8 cellular contexts compared by ENCODE assay signal in the genomic region with DNA sequence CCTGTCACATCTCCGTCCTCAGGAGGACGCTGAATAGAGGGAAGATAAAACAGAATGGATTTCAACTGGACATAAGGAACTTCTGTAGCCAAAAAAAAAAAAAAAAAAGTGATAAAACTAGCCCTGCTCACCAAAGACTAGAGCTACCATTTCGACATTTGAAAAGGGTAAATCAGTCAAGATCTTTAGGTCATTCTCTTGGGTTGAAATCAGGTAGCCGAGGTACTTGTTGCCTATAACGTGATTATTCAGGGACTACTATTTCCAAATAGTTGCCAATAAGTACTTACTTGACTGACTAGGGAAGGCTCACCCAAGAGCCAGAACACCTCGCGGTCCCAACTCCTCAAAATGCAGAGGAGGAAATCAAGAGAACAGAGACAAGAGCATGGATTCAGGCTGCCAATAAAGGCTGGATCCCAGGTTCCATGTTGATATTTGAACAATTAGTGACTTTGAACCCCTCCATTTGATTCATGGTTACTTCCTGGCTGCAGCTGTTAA. TPM values are rescaled to one million over a fixed set of nuclear protein-coding genes. Genes with fewer than 3 reads are reported as not detected.
DNase-seq lines count a peak whose midpoint lies in the region; ATAC-seq, FAIRE-seq and TF ChIP-seq lines count a peak whose summit lies in the region.

No MANE protein-coding gene starts in this region.

- H3K9me3 ChIP-seq in left ventricle myocardium inferior (replicated peaks), result no peaks in the 10 kb centered on the region
- H3K9me3 ChIP-seq in K562 (replicated peaks; ENCODE audit: control insufficient read depth, insufficient read depth, low read depth, low read length), result peaks cover 5% of the 10 kb centered on the region
- no peaks in the 10 kb centered on the region for H3K9me3 ChIP-seq in mesenchymal stem cell (ENCODE audit: control insufficient read depth, low read length)

- H2AK5ac ChIP-seq in mesenchymal stem cell (ENCODE audit: low read length, severe bottlenecking), result no peak overlapping the region

- H2BK15ac ChIP-seq in mesenchymal stem cell (ENCODE audit: low read depth, poor library complexity, severe bottlenecking), result no peak overlapping the region

- DNase-seq in left ventricle myocardium inferior, result no peak
- DNase-seq in cardiac septum (ENCODE audit: low spot score), result no peak
- no peak for DNase-seq in K562 (ENCODE audit: extremely low read depth in 1 of 4, low spot score in 3 of 4)
- no peak for DNase-seq in mesenchymal stem cell
- DNase-seq in DMS53 treated with DMSO at 0.1 percent for 48 hours (lab: John Stamatoyannopoulos, UW; ENCODE audit: unreplicated experiment), result no peak
- DNase-seq in NCI-H187 treated with DMSO at 0.1 percent for 48 hours (lab: John Stamatoyannopoulos, UW), result no peak

- H3K27me3 ChIP-seq in left ventricle myocardium inferior (ENCODE audit: low read depth), result no peaks in the 10 kb centered on the region
- no peaks in the 10 kb centered on the region; a peak in 1 of 5 replicates for H3K27me3 ChIP-seq in K562 (ENCODE audit: control insufficient read depth in 2 of 2, insufficient read depth in 2 of 2, low read length in 2 of 2)
- H3K27me3 ChIP-seq in mesenchymal stem cell (ENCODE audit: control insufficient read depth in 1 of 2, insufficient read depth in 1 of 2, low read length in 2 of 2), result no peaks in the 10 kb centered on the region

- H2AFZ ChIP-seq in K562 (ENCODE audit: low read depth, low read length) (no peak overlapping the region), mesenchymal stem cell (ENCODE audit: low read depth, low read length) (no peak overlapping the region)

- no peaks in the 10 kb centered on the region for H3K36me3 ChIP-seq in left ventricle myocardium inferior
- H3K36me3 ChIP-seq in K562 (ENCODE audit: control insufficient read depth, insufficient read depth, low read length), result peaks cover 33% of the 10 kb centered on the region
- H3K36me3 ChIP-seq in mesenchymal stem cell (ENCODE audit: control insufficient read depth in 1 of 2, insufficient read depth in 2 of 2, low read depth in 1 of 2, low read length in 2 of 2), result peaks cover 0 to 3% of the 10 kb centered on the region in 2 experiments

- H3K23ac ChIP-seq in mesenchymal stem cell (ENCODE audit: low read length in 2 of 2), result no peak overlapping the region

- peak overlapping the region; percentile 99 for H3K27ac ChIP-seq in left ventricle myocardium inferior (replicated peaks)
- peak overlapping the region; percentile 8; the same call in 2 of the 3 replicates for H3K27ac ChIP-seq in K562 (ENCODE audit: extremely low read depth, low read depth, low read length)
- no peak overlapping the region for H3K27ac ChIP-seq in mesenchymal stem cell (ENCODE audit: low read length, poor library complexity, severe bottlenecking)

- TF ChIP-seq POLR2A in K562 (conservative IDR thresholded peaks at IDR 0.05), result no peak

- peaks cover 67% of the 10 kb centered on the region for H3K79me2 ChIP-seq in K562 (ENCODE audit: control insufficient read depth, insufficient read depth, low read length)

- H3K14ac ChIP-seq in mesenchymal stem cell (ENCODE audit: low read length in 2 of 2), result no peak overlapping the region

- POLR2A ChIA-PET in K562 (lab: Yijun Ruan, JAX), result interaction anchor here (0.6 to 5.5 kb wide), 12 partner anchors 10 to 558 kb away, joined by 3 to 71 read pairs (median 4); no protein-coding TSS in a partner anchor

- peaks cover 58% of the 10 kb centered on the region for H4K20me1 ChIP-seq in K562 (replicated peaks; ENCODE audit: control insufficient read depth, insufficient read depth, low read length)

- H3K4me3 ChIP-seq in left ventricle myocardium inferior, result peak overlapping the region; percentile 77
- peak overlapping the region; percentile 69 for H3K4me3 ChIP-seq in K562
- peak overlapping the region; percentile 89 to 95 for H3K4me3 ChIP-seq in mesenchymal stem cell (ENCODE audit: insufficient read depth in 1 of 2, low read depth in 1 of 2, low read length in 2 of 2)

- ATAC-seq in K562 (no peak), HG03039 (IDR thresholded peaks at IDR 0.05; ENCODE audit: unreplicated experiment) (no peak), HG03108 (IDR thresholded peaks at IDR 0.05; ENCODE audit: unreplicated experiment) (no peak)

- CTCF ChIA-PET in K562 (lab: Yijun Ruan, JAX; ENCODE audit: low intra/inter-chr PET ratio), result interaction anchor here (0.6 kb wide), 2 partner anchors 205 to 1152 kb away, joined by 3 read pairs; no protein-coding TSS in a partner anchor

- intact Hi-C loops in left ventricle myocardium inferior (cut with micrococcal nuclease), result no loop called here
- intact Hi-C loops in cardiac septum (cut with DNase I), result loop anchor here (2.0 to 5.0 kb wide), 3 partner anchors 55 to 240 kb away; no protein-coding TSS in a partner anchor
- intact Hi-C loops in K562 (cut with micrococcal nuclease), result loop anchor here (5.0 kb wide), 1 partner anchor 115 kb away; no protein-coding TSS in a partner anchor

- no TSS peak for BruUV-seq in K562 (replicated peaks; lab: Mats Ljungman, UMichigan)

- H3K4me2 ChIP-seq in K562 (ENCODE audit: insufficient read depth, low read length) (peak overlapping the region; percentile 97), mesenchymal stem cell (ENCODE audit: low read length, poor library complexity, severe bottlenecking) (peak overlapping the region; percentile 47)

- no peak overlapping the region for H2BK12ac ChIP-seq in mesenchymal stem cell (ENCODE audit: low read length in 2 of 2)

- no peak for TF ChIP-seq EP300 in K562 (IDR thresholded peaks at IDR 0.05; ENCODE audit: low read length)

- TF ChIP-seq RAD21 in K562 (CRISPR knock-in tag; conservative IDR thresholded peaks at IDR 0.05 in 1 of 2, IDR thresholded peaks at IDR 0.05 in 1 of 2), result no peak

- no peak for TF ChIP-seq CTCF in left ventricle myocardium inferior (IDR thresholded peaks at IDR 0.05; ENCODE audit: borderline replicate concordance)
- TF ChIP-seq CTCF in K562 (IDR thresholded peaks at IDR 0.05 in 2 of 3, conservative IDR thresholded peaks at IDR 0.05 in 1 of 3; ENCODE audit: insufficient read depth in 2 of 3, low read depth in 1 of 3, low read length in 3 of 3), result no peak

- H3K79me1 ChIP-seq in mesenchymal stem cell (replicated peaks; ENCODE audit: low read length, poor library complexity, severe bottlenecking), result no peaks in the 10 kb centered on the region

- H4K8ac ChIP-seq in mesenchymal stem cell (ENCODE audit: low read length), result no peak overlapping the region

- H3K18ac ChIP-seq in mesenchymal stem cell (ENCODE audit: low read depth in 1 of 2, low read length in 2 of 2), result no peak overlapping the region

- WGBS in K562 (ENCODE audit: insufficient coverage, low coverage, missing lambda C conversion rate), result 8% methylated on average over 7 of the region's 7 CpGs
- 84% methylated on average over 5 of the region's 7 CpGs for WGBS in mesenchymal stem cell

- H3K9me1 ChIP-seq in K562 (ENCODE audit: control insufficient read depth, insufficient read depth, low read length), result no peaks in the 10 kb centered on the region

- no peak overlapping the region for H2BK5ac ChIP-seq in mesenchymal stem cell (ENCODE audit: low read depth, low read length, poor library complexity, severe bottlenecking)

- no peak overlapping the region for H2BK120ac ChIP-seq in mesenchymal stem cell (ENCODE audit: low read depth, low read length)

- peaks cover 61% of the 10 kb centered on the region for H3K4me1 ChIP-seq in left ventricle myocardium inferior
- peaks cover 25 to 31% of the 10 kb centered on the region in 2 experiments; a peak in 4 of 5 replicates for H3K4me1 ChIP-seq in K562 (replicated peaks in 1 of 2; ENCODE audit: control insufficient read depth in 2 of 2, insufficient read depth in 2 of 2, low read length in 2 of 2)
- H3K4me1 ChIP-seq in mesenchymal stem cell (ENCODE audit: control insufficient read depth, insufficient read depth, low read depth, low read length), result peaks cover 10% of the 10 kb centered on the region

- H3K4ac ChIP-seq in mesenchymal stem cell (ENCODE audit: low read depth in 1 of 2, low read length in 2 of 2), result peak overlapping the region in 1 of 2 experiments; percentile 47

- in situ Hi-C loops in K562 (cut with MboI), result no loop called here

- no peak overlapping the region for H4K91ac ChIP-seq in mesenchymal stem cell (ENCODE audit: low read length)

- FAIRE-seq in K562 (lab: Jason Lieb, UNC), result peak; percentile 26

- H3K9ac ChIP-seq in K562 (ENCODE audit: insufficient read depth in 1 of 2, low read depth in 2 of 2, low read length in 2 of 2) (peak overlapping the region; percentile 94), mesenchymal stem cell (ENCODE audit: low read length) (peak overlapping the region; percentile 98)

TF ChIP-seq in K562, 482 proteins besides CTCF, POLR2A, EP300 and RAD21 (continues in another document):
- TF ChIP-seq ZNF134 (CRISPR knock-in tag; conservative IDR thresholded peaks at IDR 0.05), result peak; percentile 76
- TF ChIP-seq, protein P1, sequence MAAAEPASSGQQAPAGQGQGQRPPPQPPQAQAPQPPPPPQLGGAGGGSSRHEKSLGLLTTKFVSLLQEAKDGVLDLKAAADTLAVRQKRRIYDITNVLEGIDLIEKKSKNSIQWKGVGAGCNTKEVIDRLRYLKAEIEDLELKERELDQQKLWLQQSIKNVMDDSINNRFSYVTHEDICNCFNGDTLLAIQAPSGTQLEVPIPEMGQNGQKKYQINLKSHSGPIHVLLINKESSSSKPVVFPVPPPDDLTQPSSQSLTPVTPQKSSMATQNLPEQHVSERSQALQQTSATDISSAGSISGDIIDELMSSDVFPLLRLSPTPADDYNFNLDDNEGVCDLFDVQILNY (CRISPR knock-in tag; IDR thresholded peaks at IDR 0.05), result peak; percentile 51; the same call in 1 of the 2 replicates

RNA-seq across cellular contexts. Expression of a gene that starts 2.0 kb away (rescaled TPM):
- 113 TPM for total RNA-seq in left ventricle myocardium inferior
- 113 TPM for total RNA-seq in cardiac septum
- 35.9 and 119 TPM in 2 replicates for total RNA-seq in K562 (2011; cell fraction: chromatin; rRNA removed; ENCODE audit: low replicate concordance)
- total RNA-seq in K562 (2011; cell fraction: nucleolus; rRNA removed), result 22.3 and 24.1 TPM in 2 replicates
- total RNA-seq in K562 (2011; cell fraction: nucleoplasm; rRNA removed), result 69.2 and 108 TPM in 2 replicates
- total RNA-seq in K562 (2014; rRNA removed), result 122 and 126 TPM in 2 replicates
- total RNA-seq in K562 (2014; rRNA removed; fragmentation: Illumina TruSeq; extraction: Trizol), result 213 and 243 TPM in 2 replicates
- 168 and 182 TPM in 2 replicates for total RNA-seq in K562 (2015; rRNA removed; fragmentation: Illumina TruSeq; extraction: Trizol)
- total RNA-seq in K562 (2021), result 156 and 162 TPM in 2 replicates
- polyA plus RNA-seq in K562 (2011; rRNA removed), result 139 and 249 TPM in 2 replicates
- 56.0 and 60.3 TPM in 2 replicates for polyA plus RNA-seq in K562 (2011; cell fraction: cytosol; rRNA removed)
- 30.6 and 47.5 TPM in 2 replicates for polyA plus RNA-seq in K562 (2011; cell fraction: nucleus; rRNA removed)
- 144 and 166 TPM in 2 replicates for polyA plus RNA-seq in K562 (2012)
- polyA plus RNA-seq in K562 (2014; fragmentation: Illumina TruSeq; extraction: Trizol), result 152 and 189 TPM in 2 replicates
- 10 to 100 TPM; 28.5 to 35.3 TPM for polyA plus RNA-seq in K562 (2014; fragmentation: Nextera tagmentation; extraction: Ambion mirVana)
- 205 and 230 TPM in 2 replicates for polyA plus RNA-seq in K562 (2014; rRNA removed)
- polyA minus RNA-seq in K562 (2011; rRNA and poly(A)+ RNA removed), result 73.7 and 78.8 TPM in 2 replicates
- polyA minus RNA-seq in K562 (2011; cell fraction: cytosol; rRNA and poly(A)+ RNA removed), result 30.4 and 62.8 TPM in 2 replicates
- 19.4 and 22.0 TPM in 2 replicates for polyA minus RNA-seq in K562 (2011; cell fraction: nucleus; rRNA and poly(A)+ RNA removed)
- polyA plus RNA-seq in mesenchymal stem cell (2013, experiment 1 of 2), result 87.3 TPM
- polyA plus RNA-seq in mesenchymal stem cell (2013, experiment 2 of 2), result 88.1 TPM
